Comparison of ENCODE assay signal across 8 cellular contexts in the genomic region with DNA sequence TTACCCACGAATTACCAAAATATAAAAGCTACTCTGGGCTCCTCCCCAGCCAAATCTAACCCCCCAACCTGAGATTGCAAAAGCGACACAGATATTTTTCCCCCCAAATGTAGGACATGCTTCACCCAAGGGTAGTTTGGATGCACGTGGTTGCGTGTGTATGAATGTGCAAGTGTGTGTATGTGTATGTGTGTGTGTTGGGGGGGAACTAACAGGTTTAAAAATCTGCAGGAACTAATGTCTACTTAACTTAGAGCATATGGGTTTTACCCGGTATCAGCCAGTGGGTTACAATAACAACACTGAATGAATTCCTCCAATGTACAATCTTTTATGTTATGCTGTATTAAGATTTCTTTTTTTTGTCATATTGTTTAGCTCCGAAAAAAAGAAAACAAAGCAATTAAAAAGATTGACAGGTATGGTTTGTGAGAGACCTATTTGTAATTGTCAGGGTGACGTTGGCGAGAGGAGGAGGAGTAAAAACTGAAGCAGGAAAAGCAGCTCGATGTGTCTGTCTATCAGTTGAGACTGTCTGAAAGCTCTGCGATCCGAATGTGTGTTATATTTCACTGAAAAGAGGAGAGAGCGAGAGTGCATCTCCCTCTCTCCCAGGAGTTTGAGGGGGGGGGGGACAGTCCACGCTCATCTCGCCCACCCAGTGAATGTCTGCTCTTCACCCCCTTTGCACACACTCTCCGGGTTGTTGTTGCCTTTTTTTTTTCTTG. TPM values are rescaled to one million over a fixed set of nuclear protein-coding genes. Genes with fewer than 3 reads are reported as not detected.
DNase-seq lines count a peak whose midpoint lies in the region; ATAC-seq and TF ChIP-seq lines count a peak whose summit lies in the region.

A gene with protein sequence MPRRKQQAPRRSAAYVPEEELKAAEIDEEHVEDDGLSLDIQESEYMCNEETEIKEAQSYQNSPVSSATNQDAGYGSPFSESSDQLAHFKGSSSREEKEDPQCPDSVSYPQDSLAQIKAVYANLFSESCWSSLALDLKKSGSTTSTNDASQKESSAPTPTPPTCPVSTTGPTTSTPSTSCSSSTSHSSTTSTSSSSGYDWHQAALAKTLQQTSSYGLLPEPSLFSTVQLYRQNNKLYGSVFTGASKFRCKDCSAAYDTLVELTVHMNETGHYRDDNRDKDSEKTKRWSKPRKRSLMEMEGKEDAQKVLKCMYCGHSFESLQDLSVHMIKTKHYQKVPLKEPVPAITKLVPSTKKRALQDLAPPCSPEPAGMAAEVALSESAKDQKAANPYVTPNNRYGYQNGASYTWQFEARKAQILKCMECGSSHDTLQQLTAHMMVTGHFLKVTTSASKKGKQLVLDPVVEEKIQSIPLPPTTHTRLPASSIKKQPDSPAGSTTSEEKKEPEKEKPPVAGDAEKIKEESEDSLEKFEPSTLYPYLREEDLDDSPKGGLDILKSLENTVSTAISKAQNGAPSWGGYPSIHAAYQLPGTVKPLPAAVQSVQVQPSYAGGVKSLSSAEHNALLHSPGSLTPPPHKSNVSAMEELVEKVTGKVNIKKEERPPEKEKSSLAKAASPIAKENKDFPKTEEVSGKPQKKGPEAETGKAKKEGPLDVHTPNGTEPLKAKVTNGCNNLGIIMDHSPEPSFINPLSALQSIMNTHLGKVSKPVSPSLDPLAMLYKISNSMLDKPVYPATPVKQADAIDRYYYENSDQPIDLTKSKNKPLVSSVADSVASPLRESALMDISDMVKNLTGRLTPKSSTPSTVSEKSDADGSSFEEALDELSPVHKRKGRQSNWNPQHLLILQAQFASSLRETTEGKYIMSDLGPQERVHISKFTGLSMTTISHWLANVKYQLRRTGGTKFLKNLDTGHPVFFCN (N-terminal part only) (plus strand): TSS at position 524 of the 728 bp plus-strand sequence. CDS start 1,080 bp downstream, outside the sequence.

- peaks cover 72% of the 10 kb centered on the region for H3K79me2 ChIP-seq in DOHH2 (ENCODE audit: control insufficient read depth, low read length)

- no peaks in the 10 kb centered on the region for H3K9me2 ChIP-seq in DOHH2 (replicated peaks; ENCODE audit: control insufficient read depth, low read length)

- no peaks in the 10 kb centered on the region for H3K9me3 ChIP-seq in DOHH2 (ENCODE audit: control insufficient read depth, insufficient read depth, low read length)
- H3K9me3 ChIP-seq in muscle layer of duodenum (ENCODE audit: control insufficient read depth in 1 of 2, low read length in 2 of 2), result no peaks in the 10 kb centered on the region
- no peaks in the 10 kb centered on the region for H3K9me3 ChIP-seq in thyroid gland

- H4K20me1 ChIP-seq in DOHH2 (ENCODE audit: control insufficient read depth, insufficient read depth, low read depth, low read length), result peaks cover 13% of the 10 kb centered on the region; the same call in 1 of the 2 replicates

- peaks cover 21% of the 10 kb centered on the region for H3F3A ChIP-seq in DOHH2 (ENCODE audit: control insufficient read depth, insufficient read depth)

- peaks cover 30% of the 10 kb centered on the region for H3K27me3 Mint-ChIP-seq in activated T-helper 1 cell treated with anti-CD3 and anti-CD28 coated beads, Interleukin-12 subunit alpha, Interleukin-12 subunit beta, Interleukin-2, Interleukin-4 antibody, amounts not matched to agents 30 ng/mL and 10 ng/mL and 1 ng/mL, durations not matched to agents 14 hours and 24 hours and 36 hours (ENCODE audit: insufficient read depth)

- WGBS in thyroid gland, 2 donors, result 3 to 4% methylated on average over 15 of the region's 15 CpGs

- peak within 1 kb of the TSS; percentile 98 for H3K27ac Mint-ChIP-seq in activated T-helper 1 cell treated with anti-CD3 and anti-CD28 coated beads, Interleukin-12 subunit alpha, Interleukin-12 subunit beta, Interleukin-2, Interleukin-4 antibody, amounts not matched to agents 30 ng/mL and 10 ng/mL and 1 ng/mL, durations not matched to agents 14 hours and 24 hours and 36 hours

- H3K27ac ChIP-seq in DOHH2 (ENCODE audit: low read depth, low read length) (peak within 1 kb of the TSS; percentile 86), muscle layer of duodenum (ENCODE audit: low read length) (peak within 1 kb of the TSS; percentile 93), thyroid gland (peak within 1 kb of the TSS; percentile 89 to 99 (median 98))

- TF ChIP-seq CTCF in DOHH2 (IDR thresholded peaks at IDR 0.05; ENCODE audit: low read depth, low read length, poor library complexity, severe bottlenecking) (no peak), thyroid gland (IDR thresholded peaks at IDR 0.05) (no peak)

- peaks cover 65% of the 10 kb centered on the region for H3K4me1 Mint-ChIP-seq in activated T-helper 1 cell treated with anti-CD3 and anti-CD28 coated beads, Interleukin-12 subunit alpha, Interleukin-12 subunit beta, Interleukin-2, Interleukin-4 antibody, amounts not matched to agents 30 ng/mL and 10 ng/mL and 1 ng/mL, durations not matched to agents 14 hours and 24 hours and 36 hours (ENCODE audit: low read depth)

- TF ChIP-seq POLR2A in thyroid gland (IDR thresholded peaks at IDR 0.05), result peak in 1 of 2 donors; percentile 95

- H3K36me3 Mint-ChIP-seq in activated T-helper 1 cell treated with anti-CD3 and anti-CD28 coated beads, Interleukin-12 subunit alpha, Interleukin-12 subunit beta, Interleukin-2, Interleukin-4 antibody, amounts not matched to agents 30 ng/mL and 10 ng/mL and 1 ng/mL, durations not matched to agents 14 hours and 24 hours and 36 hours (ENCODE audit: low read depth), result peaks cover 17% of the 10 kb centered on the region

- H3K4me3 ChIP-seq in DOHH2 (ENCODE audit: low read length), result peak within 1 kb of the TSS; percentile 92
- peak within 1 kb of the TSS; percentile 84 for H3K4me3 ChIP-seq in Jurkat, Clone E6-1 (ENCODE audit: low read length)
- H3K4me3 ChIP-seq in muscle layer of duodenum (ENCODE audit: low read depth in 1 of 2, low read length in 2 of 2), result peak within 1 kb of the TSS; percentile 86 to 96
- H3K4me3 ChIP-seq in thyroid gland (replicated peaks in 1 of 3), result peak within 1 kb of the TSS; percentile 35 to 95 (median 81)

- H3K4me3 Mint-ChIP-seq in activated T-helper 1 cell treated with anti-CD3 and anti-CD28 coated beads, Interleukin-12 subunit alpha, Interleukin-12 subunit beta, Interleukin-2, Interleukin-4 antibody, amounts not matched to agents 30 ng/mL and 10 ng/mL and 1 ng/mL, durations not matched to agents 14 hours and 24 hours and 36 hours, result peak within 1 kb of the TSS; percentile 96

- H3K27me3 ChIP-seq in DOHH2 (ENCODE audit: control insufficient read depth, low read length) (peaks cover 11% of the 10 kb centered on the region), muscle layer of duodenum (ENCODE audit: low read depth, low read length) (no peaks in the 10 kb centered on the region), thyroid gland (no peaks in the 10 kb centered on the region)

- H3K4me1 ChIP-seq in DOHH2 (ENCODE audit: control insufficient read depth, low read length), result peaks cover 41% of the 10 kb centered on the region
- peaks cover 25 to 30% of the 10 kb centered on the region in 2 donors for H3K4me1 ChIP-seq in muscle layer of duodenum (ENCODE audit: control insufficient read depth in 1 of 2, insufficient read depth in 2 of 2, low read length in 2 of 2)
- peaks cover 34% of the 10 kb centered on the region in 2 donors for H3K4me1 ChIP-seq in thyroid gland

- peak within 1 kb of the TSS; percentile 84 for H3K4me2 ChIP-seq in DOHH2 (ENCODE audit: low read length)

- no peaks in the 10 kb centered on the region for H3K9me3 Mint-ChIP-seq in activated T-helper 1 cell treated with anti-CD3 and anti-CD28 coated beads, Interleukin-12 subunit alpha, Interleukin-12 subunit beta, Interleukin-2, Interleukin-4 antibody, amounts not matched to agents 30 ng/mL and 10 ng/mL and 1 ng/mL, durations not matched to agents 14 hours and 24 hours and 36 hours

- DNase-seq in Jurkat, Clone E6-1 (ENCODE audit: low read depth, low spot score), result peak; percentile 93
- DNase-seq in OCI-M1 (lab: John Stamatoyannopoulos, UW) (peak; percentile 91), fibroblast of gingiva (ENCODE audit: low read depth) (peak; percentile 86), thyroid gland (peak; percentile 67 to 74)
- peak; percentile 67 for DNase-seq in activated T-helper 1 cell treated with anti-CD3 and anti-CD28 coated beads, Interleukin-12 subunit alpha, Interleukin-12 subunit beta, Interleukin-2, Interleukin-4 antibody, amounts not matched to agents 30 ng/mL and 10 ng/mL and 1 ng/mL, durations not matched to agents 14 hours and 24 hours and 36 hours (ENCODE audit: low spot score)

- intact Hi-C loops in activated T-helper 1 cell treated with anti-CD3 and anti-CD28 coated beads, Interleukin-12 subunit alpha, Interleukin-12 subunit beta, Interleukin-2, Interleukin-4 antibody, amounts not matched to agents 30 ng/mL and 10 ng/mL and 1 ng/mL, durations not matched to agents 14 hours and 24 hours and 36 hours (cut with micrococcal nuclease), result loop anchor here (1.0 to 10.0 kb wide), 4 partner anchors 37 to 1146 kb away; no protein-coding TSS in a partner anchor
- intact Hi-C loops in thyroid gland (cut with DNase I), result no loop called here

- ATAC-seq in GM21717 (IDR thresholded peaks at IDR 0.05; ENCODE audit: unreplicated experiment), result peak; percentile 35

- H3K36me3 ChIP-seq in DOHH2 (ENCODE audit: control insufficient read depth, low read length) (peaks cover 4% of the 10 kb centered on the region; the same call in 1 of the 2 replicates), muscle layer of duodenum (ENCODE audit: control insufficient read depth in 1 of 2, insufficient read depth in 2 of 2, low read length in 2 of 2) (no peaks in the 10 kb centered on the region), thyroid gland (no peaks in the 10 kb centered on the region)

RNA-seq across cellular contexts. Expression of the gene that starts here (rescaled TPM):
- polyA plus RNA-seq in Jurkat, Clone E6-1 (2012; ENCODE audit: insufficient read depth, insufficient read length), result 13.5 TPM
- total RNA-seq in activated T-helper 1 cell treated with anti-CD3 and anti-CD28 coated beads, Interleukin-12 subunit alpha, Interleukin-12 subunit beta, Interleukin-2, Interleukin-4 antibody, amounts not matched to agents 30 ng/mL and 10 ng/mL and 1 ng/mL, durations not matched to agents 14 hours and 24 hours and 36 hours, result 12.7 and 13.5 TPM in 2 replicates
- 10 to 100 TPM; 17.9 to 22.2 (median 19.0) TPM for total RNA-seq in thyroid gland

Comparison
In these comparisons a context has a peak if more than half of its experiments do, and no peak if none do; other contexts are left out.
1. Peak in every context shown above with its lines: DNase-seq, ATAC-seq, H3K4me3 ChIP-seq and H3K27ac ChIP-seq.